ENCODE assay signal across 2 cellular contexts in the genomic region with DNA sequence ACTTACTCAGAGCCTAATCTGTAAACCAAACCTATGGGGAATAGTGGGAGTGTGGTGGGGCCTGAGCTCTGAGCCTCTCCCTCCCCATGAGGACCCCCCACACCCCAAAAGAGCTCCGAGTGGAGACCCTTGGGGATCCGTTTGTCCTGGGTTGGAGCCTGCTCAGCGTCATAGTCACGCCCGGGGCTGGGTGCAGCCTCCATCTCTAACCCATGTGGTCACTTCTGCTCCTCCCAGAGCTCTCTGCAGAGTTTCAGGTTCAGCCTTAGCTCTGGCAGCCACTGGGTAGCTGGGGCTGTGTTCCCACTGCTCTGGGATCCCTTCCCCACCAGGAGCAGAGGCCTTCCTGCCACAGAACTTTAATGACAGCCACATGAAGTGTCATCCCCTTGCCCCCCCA.
TF ChIP-seq lines count a peak whose summit lies in the region.

No MANE protein-coding gene starts in this region.

TF ChIP-seq in A549, 52 proteins besides CTCF, POLR2A, EP300 and RAD21 (continued from another document):
- no peak for TF ChIP-seq MAZ (IDR thresholded peaks at IDR 0.05; ENCODE audit: borderline replicate concordance, low read depth, low read length)
TF ChIP-seq in A549: peak in this region for 1.

TF ChIP-seq in HCT116, 20 proteins besides CTCF, POLR2A, EP300 and RAD21 (continued from another document):
- TF ChIP-seq TCF7L2 (IDR thresholded peaks at IDR 0.05; ENCODE audit: borderline replicate concordance, extremely low read depth, insufficient read depth, insufficient read length) (no peak), SIN3A (IDR thresholded peaks at IDR 0.05; ENCODE audit: low read depth) (no peak), ELF1 (IDR thresholded peaks at IDR 0.05; ENCODE audit: borderline replicate concordance, low read depth) (no peak), POLR2AphosphoS5 (IDR thresholded peaks at IDR 0.05; ENCODE audit: low read depth, low read length) (no peak), ZBTB33 (IDR thresholded peaks at IDR 0.05; ENCODE audit: extremely low read depth, insufficient replicate concordance, low read length) (no peak), CBX3 (IDR thresholded peaks at IDR 0.05; ENCODE audit: low read depth) (no peak)
